ENCODE assay signal across 18 cellular contexts in genomic region chr10:76717141-76717540, GRCh38.
DNase-seq lines count a peak whose midpoint lies in the region; ATAC-seq and FAIRE-seq lines count a peak whose summit lies in the region.
"Had no signal": no experiment of that assay in that cellular context is flagged by ENCODE, and none has a peak within 500 bp of the region (broad histone marks: within the 10 kb centered on the region; RNA-seq: fewer than 3 reads in every experiment).

No MANE protein-coding gene starts in this region.

- DNase-seq in GM03348 (ENCODE audit: low spot score) (peak; percentile 51), RCC 7860 (ENCODE audit: low spot score) (peak; percentile 59), renal cortical epithelial cell (ENCODE audit: low read depth) (peak; percentile 30), NCI-H774 (lab: John Stamatoyannopoulos, UW) (no peak), NCI-H446 treated with DMSO at 0.1 percent for 48 hours (lab: John Stamatoyannopoulos, UW) (no peak)
- DNase-seq in activated CD4-positive, alpha-beta T cell treated with anti-CD3 and anti-CD28 coated beads for 4 hours, result no peak
- DNase-seq: activated CD4-positive, alpha-beta T cell treated with anti-CD3 and anti-CD28 coated beads, Interleukin-2, amount 50 U/mL, for 1 hour; activated T-cell treated with anti-CD3 and anti-CD28 coated beads, Interleukin-2, amount 50 U/mL, for 4 hours; adrenal gland; glutamatergic neuron; islet precursor cell; Karpas-422; NCI-H2029; stimulated activated CD4-positive, alpha-beta T cell treated with anti-CD3 and anti-CD28 coated beads, Interleukin-1b, Interleukin-23, amount 100 ng/mL, for 48 hours; stimulated activated CD8-positive, alpha-beta memory T cell treated with anti-CD3 and anti-CD28 coated beads, Interleukin-4, amount 100 ng/mL, for 48 hours; tibial artery had no signal

- ATAC-seq in esophagus mucosa (peak; percentile 70), GM19467 (IDR thresholded peaks at IDR 0.05; ENCODE audit: unreplicated experiment) (no peak)
- ATAC-seq: activated T-cell treated with anti-CD3 and anti-CD28 coated beads, Interleukin-2, amount 50 U/mL, for 4 hours had no signal

- FAIRE-seq in RCC 7860 (lab: Jason Lieb, UNC), result peak; percentile 78

Comparison
In these comparisons a context has a peak if more than half of its experiments do, and no peak if none do; other contexts are left out.
1. DNase-seq: peak in GM03348 (single experiment), RCC 7860 (single experiment) and renal cortical epithelial cell (single experiment); none in NCI-H774 (single experiment), NCI-H446 treated with DMSO at 0.1 percent for 48 hours (single experiment) and activated CD4-positive, alpha-beta T cell treated with anti-CD3 and anti-CD28 coated beads for 4 hours (0 of 2).